In the genomic region with DNA sequence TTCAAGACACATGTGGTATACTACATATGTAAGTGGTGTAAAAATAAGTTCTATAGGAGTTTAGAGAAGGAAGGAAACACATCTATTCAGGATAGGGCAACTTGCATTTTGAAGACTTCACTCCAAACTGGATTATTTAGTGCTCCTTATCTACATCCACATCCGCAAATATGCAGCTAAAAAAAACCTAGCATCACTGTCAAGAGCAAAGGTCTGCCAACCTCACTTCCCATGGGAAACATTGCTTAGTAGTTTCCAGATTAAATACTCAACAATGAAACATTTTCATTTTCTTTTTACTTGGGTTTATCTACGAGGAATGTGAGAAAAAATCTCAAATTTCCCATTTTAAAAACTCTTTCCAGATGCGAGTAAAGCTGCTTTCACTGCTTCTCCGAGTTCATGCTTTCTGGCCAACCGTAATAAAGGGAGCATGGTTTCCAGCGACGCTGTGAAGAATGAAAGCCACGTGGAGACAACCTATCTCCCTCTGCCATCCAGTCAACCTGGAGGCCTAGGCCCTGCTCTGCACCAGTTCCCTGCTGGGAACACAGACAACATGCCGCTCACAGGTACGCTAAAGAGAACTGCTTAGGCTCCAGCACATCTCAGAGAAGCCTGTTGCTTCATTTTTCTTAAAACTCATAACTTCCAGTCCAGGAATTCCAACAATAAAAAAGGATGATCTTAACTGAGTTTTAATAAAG, we compare ENCODE assay signal across 23 cellular contexts. TPM values are rescaled to one million over a fixed set of nuclear protein-coding genes. Genes with fewer than 3 reads are reported as not detected.
DNase-seq lines count a peak whose midpoint lies in the region; ATAC-seq and TF ChIP-seq lines count a peak whose summit lies in the region.
"Had no signal": no experiment of that assay in that cellular context is flagged by ENCODE, and none has a peak within 500 bp of the region (broad histone marks: within the 10 kb centered on the region; RNA-seq: fewer than 3 reads in every experiment).

No MANE protein-coding gene starts in this region.

- no peaks in the 10 kb centered on the region for H4K20me1 ChIP-seq in GM23338 (replicated peaks; ENCODE audit: insufficient read depth)
- no peaks in the 10 kb centered on the region for H4K20me1 ChIP-seq in hepatocyte (ENCODE audit: insufficient read depth, poor library complexity, severe bottlenecking)
- H4K20me1 ChIP-seq: BLaER1 treated with 17β-estradiol and CSF1 and Interleukin-3, amounts not matched to agents 10 nM and 100 nM had no signal

- H3K23ac ChIP-seq in trophoblast cell (ENCODE audit: low read length), result no peak overlapping the region

- H2BK120ac ChIP-seq in trophoblast cell (ENCODE audit: insufficient read depth, low read length, poor library complexity), result no peak overlapping the region

- no peak overlapping the region for H3K27ac ChIP-seq in GM23338 (ENCODE audit: low read depth)
- H3K27ac ChIP-seq in hepatocyte, result no peak overlapping the region
- no peak overlapping the region for H3K27ac ChIP-seq in trophoblast cell (ENCODE audit: low read depth, low read length)
- H3K27ac ChIP-seq: A549; BLaER1 treated with 17β-estradiol and CSF1 and Interleukin-3, amounts not matched to agents 10 nM and 100 nM; GM23248 had no signal

- H3K36me3 Mint-ChIP-seq in GM23338 (ENCODE audit: low read depth) (no peaks in the 10 kb centered on the region), WTC11 (no peaks in the 10 kb centered on the region), progenitor cell of endocrine pancreas (ENCODE audit: insufficient read depth) (peaks cover 26% of the 10 kb centered on the region)
- H3K36me3 Mint-ChIP-seq: CD8-positive, alpha-beta T cell; IgD-negative memory B cell had no signal

- CTCF ChIA-PET in WTC11 (lab: Charles Lee), result no interaction called here

- H3K9me3 ChIP-seq in hepatocyte (ENCODE audit: low read depth), result no peaks in the 10 kb centered on the region
- H3K9me3 ChIP-seq in trophoblast cell (ENCODE audit: insufficient read depth, low read depth, low read length), result no peaks in the 10 kb centered on the region
- H3K9me3 ChIP-seq: A549; BLaER1 treated with 17β-estradiol and CSF1 and Interleukin-3, amounts not matched to agents 10 nM and 100 nM had no signal

- no peak overlapping the region for H4K8ac ChIP-seq in trophoblast cell (ENCODE audit: low read depth, low read length)

- POLR2A ChIA-PET in WTC11 (lab: Charles Lee), result no interaction called here

- H4K91ac ChIP-seq in trophoblast cell (ENCODE audit: low read depth, low read length), result no peak overlapping the region

- H3K27ac Mint-ChIP-seq in GM23338 (no peak overlapping the region), WTC11 (no peak overlapping the region), progenitor cell of endocrine pancreas (peak overlapping the region; percentile 57)
- H3K27ac Mint-ChIP-seq: CD8-positive, alpha-beta T cell; IgD-negative memory B cell had no signal

- WGBS in hepatocyte (ENCODE audit: low lambda C conversion rate, missing lambda C conversion rate), result 54% methylated on average over 10 of the region's 10 CpGs
- no CpG with 5 or more reads among the region's 10 CpGs for WGBS in trophoblast cell (ENCODE audit: extremely low coverage, insufficient coverage, insufficient read length)

- H2BK5ac ChIP-seq in trophoblast cell (ENCODE audit: low read depth, low read length, poor library complexity), result no peak overlapping the region

- no peak overlapping the region for H3K4ac ChIP-seq in trophoblast cell (ENCODE audit: low read depth, low read length)

- TF ChIP-seq CTCF in GM23338 (conservative IDR thresholded peaks at IDR 0.05; ENCODE audit: low read depth in 2 of 2), result no peak
- no peak for TF ChIP-seq CTCF in WTC11 (IDR thresholded peaks at IDR 0.05)
- no peak for TF ChIP-seq CTCF in hepatocyte (IDR thresholded peaks at IDR 0.05; ENCODE audit: poor library complexity)
- TF ChIP-seq CTCF in progenitor cell of endocrine pancreas (IDR thresholded peaks at IDR 0.05; ENCODE audit: unreplicated experiment), result no peak

- H3K9ac ChIP-seq in trophoblast cell (ENCODE audit: low read length), result no peak overlapping the region
- H3K9ac ChIP-seq: BLaER1 treated with 17β-estradiol and CSF1 and Interleukin-3, amounts not matched to agents 10 nM and 100 nM; GM23248 had no signal

- H3K79me1 ChIP-seq in trophoblast cell (ENCODE audit: low read length), result no peaks in the 10 kb centered on the region

- DNase-seq in GM23338 (ENCODE audit: low spot score) (peak; percentile 15), WTC11 (ENCODE audit: low spot score) (no peak), hepatocyte (ENCODE audit: low spot score) (no peak), progenitor cell of endocrine pancreas (ENCODE audit: low spot score, unreplicated experiment) (no peak), trophoblast cell (no peak), H4 (ENCODE audit: low spot score) (no peak), superior temporal gyrus (ENCODE audit: extremely low spot score) (no peak)
- DNase-seq: Calu3; CD8-positive, alpha-beta T cell; GF-D8; GM23248; Kasumi-1; MM.1S; NCI-H1092; NCI-H146; NCI-H2081; NCI-H446 treated with DMSO at 0.1 percent for 48 hours; NCI-H69 had no signal

- no peaks in the 10 kb centered on the region for H3K27me3 ChIP-seq in GM23338 (ENCODE audit: insufficient read depth)
- H3K27me3 ChIP-seq in hepatocyte, result no peaks in the 10 kb centered on the region
- H3K27me3 ChIP-seq in trophoblast cell (ENCODE audit: insufficient read depth, low read length), result no peaks in the 10 kb centered on the region
- H3K27me3 ChIP-seq: BLaER1 treated with 17β-estradiol and CSF1 and Interleukin-3, amounts not matched to agents 10 nM and 100 nM had no signal

- no peaks in the 10 kb centered on the region for H3K27me3 Mint-ChIP-seq in GM23338 (ENCODE audit: insufficient read depth, low read depth, poor library complexity)
- H3K27me3 Mint-ChIP-seq in WTC11 (ENCODE audit: low read depth), result no peaks in the 10 kb centered on the region
- no peaks in the 10 kb centered on the region for H3K27me3 Mint-ChIP-seq in progenitor cell of endocrine pancreas
- H3K27me3 Mint-ChIP-seq: IgD-negative memory B cell had no signal

- H3K4me3 Mint-ChIP-seq in GM23338 (no peak overlapping the region), WTC11 (no peak overlapping the region), progenitor cell of endocrine pancreas (ENCODE audit: low read depth) (peak overlapping the region; percentile 29)
- H3K4me3 Mint-ChIP-seq: CD8-positive, alpha-beta T cell; IgD-negative memory B cell had no signal

- no peak overlapping the region for H2AK5ac ChIP-seq in trophoblast cell (ENCODE audit: low read length)

- H3K4me1 ChIP-seq in GM23338 (ENCODE audit: insufficient read depth) (peaks cover 3% of the 10 kb centered on the region; the same call in 1 of the 2 replicates), hepatocyte (ENCODE audit: insufficient read depth) (peaks cover 36% of the 10 kb centered on the region), trophoblast cell (ENCODE audit: control insufficient read depth in 1 of 2, insufficient read depth in 2 of 2, low read length in 2 of 2) (no peaks in the 10 kb centered on the region)
- H3K4me1 ChIP-seq: A549 had no signal

- ATAC-seq in GM23338 (peak; percentile 44; the same call in 2 of the 3 replicates), WTC11 (peak; percentile 52)
- ATAC-seq: A549; CD8-positive, alpha-beta T cell; GM12878; Panc1 had no signal

- H3K9me3 Mint-ChIP-seq in GM23338, result no peaks in the 10 kb centered on the region
- H3K9me3 Mint-ChIP-seq in WTC11, result no peaks in the 10 kb centered on the region
- no peaks in the 10 kb centered on the region for H3K9me3 Mint-ChIP-seq in progenitor cell of endocrine pancreas (ENCODE audit: low read depth)
- H3K9me3 Mint-ChIP-seq: CD8-positive, alpha-beta T cell; IgD-negative memory B cell had no signal

- no peak overlapping the region for H3K18ac ChIP-seq in trophoblast cell (ENCODE audit: low read length)

- H4K12ac ChIP-seq in trophoblast cell (ENCODE audit: low read depth, low read length), result no peak overlapping the region

- H3K9me2 ChIP-seq in GM23338 (ENCODE audit: insufficient read depth), result no peaks in the 10 kb centered on the region
- H3K9me2 ChIP-seq in hepatocyte (replicated peaks; ENCODE audit: insufficient read depth), result no peaks in the 10 kb centered on the region

- H3K4me1 Mint-ChIP-seq in GM23338, result peaks cover 4% of the 10 kb centered on the region; the same call in 2 of the 3 replicates
- H3K4me1 Mint-ChIP-seq in WTC11, result peaks cover 5% of the 10 kb centered on the region; the same call in 1 of the 2 replicates
- H3K4me1 Mint-ChIP-seq in progenitor cell of endocrine pancreas (ENCODE audit: low read depth), result peaks cover 39% of the 10 kb centered on the region
- H3K4me1 Mint-ChIP-seq: IgD-negative memory B cell had no signal

- H3K79me2 ChIP-seq in GM23338 (replicated peaks; ENCODE audit: insufficient read depth) (no peaks in the 10 kb centered on the region), hepatocyte (no peaks in the 10 kb centered on the region), trophoblast cell (ENCODE audit: control insufficient read depth, insufficient read depth, low read length, poor library complexity) (no peaks in the 10 kb centered on the region)

- H3K36me3 ChIP-seq in GM23338 (ENCODE audit: insufficient read depth) (no peaks in the 10 kb centered on the region), hepatocyte (replicated peaks; ENCODE audit: insufficient read depth, low read depth) (no peaks in the 10 kb centered on the region), trophoblast cell (ENCODE audit: control insufficient read depth in 1 of 2, insufficient read depth in 2 of 2, low read length in 2 of 2) (no peaks in the 10 kb centered on the region)
- H3K36me3 ChIP-seq: BLaER1 treated with 17β-estradiol and CSF1 and Interleukin-3, amounts not matched to agents 10 nM and 100 nM had no signal

- H3K14ac ChIP-seq in trophoblast cell (ENCODE audit: low read length), result no peak overlapping the region

- H3F3A ChIP-seq in GM23338 (replicated peaks; ENCODE audit: low read depth), result no peaks in the 10 kb centered on the region

- no peak overlapping the region for H3K4me2 ChIP-seq in GM23338
- H3K4me2 ChIP-seq in hepatocyte, result peak overlapping the region; percentile 43
- H3K4me2 ChIP-seq in trophoblast cell (ENCODE audit: low read length), result no peak overlapping the region
- H3K4me2 ChIP-seq: A549; BLaER1 treated with 17β-estradiol and CSF1 and Interleukin-3, amounts not matched to agents 10 nM and 100 nM had no signal

- H2BK12ac ChIP-seq in trophoblast cell (ENCODE audit: low read length), result no peak overlapping the region

- H3K4me3 ChIP-seq in GM23338 (no peak overlapping the region), hepatocyte (no peak overlapping the region), trophoblast cell (ENCODE audit: low read depth, low read length) (no peak overlapping the region)
- H3K4me3 ChIP-seq: A549; BLaER1 treated with 17β-estradiol and CSF1 and Interleukin-3, amounts not matched to agents 10 nM and 100 nM; GM12878; GM23248 had no signal

- H2AFZ ChIP-seq in GM23338, result peak overlapping the region; percentile 38; the same call in 1 of the 2 replicates
- H2AFZ ChIP-seq in hepatocyte, result no peak overlapping the region
- H2AFZ ChIP-seq in trophoblast cell (ENCODE audit: insufficient read depth, low read length, poor library complexity), result no peak overlapping the region
- H2AFZ ChIP-seq: GM23248 had no signal

RNA-seq across cellular contexts. Expression of a gene that starts 48.2 kb away (rescaled TPM):
- 0.31 and 0.35 TPM in 2 replicates for total RNA-seq in GM23338 (2014; rRNA removed; shearing (Covaris generic))
- polyA plus RNA-seq in GM23338 (2016; fragmentation: Nextera tagmentation; extraction: Ambion mirVana) (not detected in 2 replicates), hepatocyte (3.7 and 4.1 TPM in 2 replicates)
- total RNA-seq in WTC11 (2021) (0.11 TPM in 1 of 3 replicates, not detected in the others), hepatocyte (5.1 and 6.8 TPM in 2 replicates), progenitor cell of endocrine pancreas (28.7 and 34.2 TPM in 2 replicates)
- polyA plus RNA-seq in trophoblast cell (2013), result 0.03 and 0.07 TPM in 2 replicates
- total RNA-seq in H4 (2014; rRNA removed; shearing (Covaris generic)), result not detected in 2 replicates
- total RNA-seq: Calu3; CD8-positive, alpha-beta T cell; GM12878; GM23248 had no signal
- polyA plus RNA-seq: A549, GM12878, GM23248, IgD-negative memory B cell had no signal
